16 cellular contexts compared by ENCODE assay signal in the genomic region with DNA sequence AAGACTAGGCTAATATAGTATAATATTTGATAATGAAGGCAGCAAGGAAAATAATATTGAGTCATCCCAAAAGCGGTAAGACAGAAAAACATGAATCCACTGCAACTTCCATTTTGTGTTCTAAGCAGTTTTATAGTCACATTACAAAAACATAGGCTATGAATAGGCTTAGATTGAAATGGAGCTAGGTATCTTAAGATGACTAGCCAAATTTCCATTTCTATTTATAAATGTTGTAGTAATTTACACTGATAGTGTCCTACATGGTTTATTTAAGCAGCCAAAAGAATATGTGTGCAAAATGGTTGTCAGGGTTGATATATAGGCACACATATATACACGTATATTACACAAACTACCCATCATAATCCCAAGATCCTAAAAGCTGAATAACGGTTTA.
"Had no signal": no experiment of that assay in that cellular context is flagged by ENCODE, and none has a peak within 500 bp of the region (broad histone marks: within the 10 kb centered on the region; RNA-seq: fewer than 3 reads in every experiment).

No MANE protein-coding gene starts in this region.

- DNase-seq: dermis blood vessel endothelial cell; dorsolateral prefrontal cortex; effector CD4-positive, alpha-beta T cell; effector memory CD4-positive, alpha-beta T cell; foreskin keratinocyte; glutamatergic neuron; head of caudate nucleus; heart right ventricle; hippocampal formation; left cardiac atrium; left lung; lower lobe of right lung; mesenchymal stem cell; mucosa of descending colon had no signal

- H3K4me1 ChIP-seq: esophagus muscularis mucosa, foreskin keratinocyte, lower lobe of right lung had no signal

- H3K27ac ChIP-seq: coronary artery, dorsolateral prefrontal cortex, esophagus muscularis mucosa, foreskin keratinocyte, left lung, lower lobe of right lung had no signal

- ATAC-seq: foreskin keratinocyte, left cardiac atrium, left lung, lower lobe of right lung, mucosa of descending colon had no signal

- H3K27me3 ChIP-seq: dorsolateral prefrontal cortex, esophagus muscularis mucosa, foreskin keratinocyte, heart right ventricle, left lung had no signal

- H3K4me3 ChIP-seq: coronary artery, dorsolateral prefrontal cortex, esophagus muscularis mucosa, heart right ventricle, left lung, lower lobe of right lung, mucosa of descending colon had no signal

- H3K9me3 ChIP-seq: esophagus muscularis mucosa, heart right ventricle, left lung, lower lobe of right lung, mucosa of descending colon had no signal
